Comparison of ENCODE assay signal across 15 cellular contexts in genomic region chr9:33124046-33124445, GRCh38. TPM values are rescaled to one million over a fixed set of nuclear protein-coding genes. Genes with fewer than 3 reads are reported as not detected.
DNase-seq lines count a peak whose midpoint lies in the region; ATAC-seq and TF ChIP-seq lines count a peak whose summit lies in the region.
"Had no signal": no experiment of that assay in that cellular context is flagged by ENCODE, and none has a peak within 500 bp of the region (broad histone marks: within the 10 kb centered on the region; RNA-seq: fewer than 3 reads in every experiment).

No MANE protein-coding gene starts in this region.

- H3K4me1 Mint-ChIP-seq in endodermal cell, result peaks cover 42% of the 10 kb centered on the region

- H3K36me3 ChIP-seq in BLaER1 (peaks cover 54% of the 10 kb centered on the region), endodermal cell (ENCODE audit: control insufficient read depth, insufficient read depth, low read length) (peaks cover 51% of the 10 kb centered on the region), smooth muscle cell (ENCODE audit: low read depth) (peaks cover 3% of the 10 kb centered on the region)

- peaks cover 15% of the 10 kb centered on the region for H3K9me3 Mint-ChIP-seq in endodermal cell
- H3K9me3 Mint-ChIP-seq: H9 had no signal

- POLR2A ChIA-PET in RWPE1 (lab: Yijun Ruan, JAX; ENCODE audit: low non-redundant PET), result no interaction called here

- H3K27ac Mint-ChIP-seq in endodermal cell, result peak overlapping the region; percentile 35
- H3K27ac Mint-ChIP-seq: H9 had no signal

- peaks cover 31% of the 10 kb centered on the region for H3K36me3 Mint-ChIP-seq in endodermal cell (ENCODE audit: low read depth)

- whole genome bisulfite sequencing in endodermal cell (ENCODE audit: insufficient coverage in 1 of 2, insufficient read length in 1 of 2), 2 experiments, result 86 to 96% methylated on average over 4 to 5 of the region's 5 CpGs
- 98% methylated on average over 5 of the region's 5 CpGs for WGBS in smooth muscle cell (ENCODE audit: low lambda C conversion rate)

- H3K4me2 ChIP-seq in BLaER1 (peak overlapping the region; percentile 92), smooth muscle cell (no peak overlapping the region)

- H3K9ac ChIP-seq in BLaER1 (peak overlapping the region; percentile 30; the same call in 1 of the 2 replicates), endodermal cell (ENCODE audit: extremely low read depth, low read length, poor library complexity, severe bottlenecking) (no peak overlapping the region), smooth muscle cell (ENCODE audit: low read depth) (no peak overlapping the region)

- TF ChIP-seq POLR2A in erythroblast (IDR thresholded peaks at IDR 0.05; ENCODE audit: low read length), result no peak

- no peak overlapping the region for H2AFZ ChIP-seq in smooth muscle cell (ENCODE audit: low read depth)

- H3K4me3 Mint-ChIP-seq in endodermal cell, result no peak overlapping the region
- H3K4me3 Mint-ChIP-seq: H9 had no signal

- no peak for TF ChIP-seq CTCF in RWPE1 (conservative IDR thresholded peaks at IDR 0.05; ENCODE audit: low read depth)
- no peak for TF ChIP-seq CTCF in endodermal cell (conservative IDR thresholded peaks at IDR 0.05)
- no peak for TF ChIP-seq CTCF in smooth muscle cell (IDR thresholded peaks at IDR 0.05; ENCODE audit: borderline replicate concordance, insufficient read depth, poor library complexity, severe bottlenecking)

- H3K27me3 Mint-ChIP-seq in endodermal cell (ENCODE audit: insufficient read depth), result no peaks in the 10 kb centered on the region

- DNase-seq in RWPE1 (ENCODE audit: low spot score), result no peak
- no peak for DNase-seq in endodermal cell
- DNase-seq in smooth muscle cell (lab: John Stamatoyannopoulos, UW; ENCODE audit: unreplicated experiment), result no peak
- DNase-seq in erythroblast (lab: John Stamatoyannopoulos, UW), result no peak
- DNase-seq: H9, Kasumi-1, MM.1S, NCI-H1092 treated with DMSO at 0.1 percent for 48 hours, NCI-H1694, NCI-H524, SHP77 treated with DMSO at 0.1 percent for 48 hours had no signal

- H3F3A ChIP-seq in smooth muscle cell (ENCODE audit: low read depth), result peaks cover 7% of the 10 kb centered on the region

- H3K4me3 ChIP-seq in BLaER1 (no peak overlapping the region), endodermal cell (ENCODE audit: low read length) (no peak overlapping the region), smooth muscle cell (no peak overlapping the region)

- ATAC-seq in HG02938 (IDR thresholded peaks at IDR 0.05; ENCODE audit: unreplicated experiment), result no peak
- no peak for ATAC-seq in GM21825 (IDR thresholded peaks at IDR 0.05; ENCODE audit: unreplicated experiment)

- CTCF ChIA-PET in RWPE1 (lab: Yijun Ruan, JAX), result no interaction called here

- H3K79me2 ChIP-seq in smooth muscle cell (ENCODE audit: low read depth), result peaks cover 39% of the 10 kb centered on the region

- H3K4me1 ChIP-seq in BLaER1, result peaks cover 84% of the 10 kb centered on the region
- H3K4me1 ChIP-seq in endodermal cell (ENCODE audit: control insufficient read depth, insufficient read depth, low read length), result peaks cover 21% of the 10 kb centered on the region
- peaks cover 14% of the 10 kb centered on the region for H3K4me1 ChIP-seq in smooth muscle cell (ENCODE audit: low read depth)

- H3K9me3 ChIP-seq in BLaER1 (no peaks in the 10 kb centered on the region), endodermal cell (ENCODE audit: control insufficient read depth, low read length) (no peaks in the 10 kb centered on the region), smooth muscle cell (replicated peaks; ENCODE audit: low read depth) (no peaks in the 10 kb centered on the region)

- H4K20me1 ChIP-seq in BLaER1, result no peaks in the 10 kb centered on the region
- H4K20me1 ChIP-seq in smooth muscle cell (ENCODE audit: low read depth), result peaks cover 45% of the 10 kb centered on the region

- H3K27me3 ChIP-seq in BLaER1 (no peaks in the 10 kb centered on the region), endodermal cell (ENCODE audit: control insufficient read depth, insufficient read depth, low read length, poor library complexity, severe bottlenecking) (no peaks in the 10 kb centered on the region), smooth muscle cell (ENCODE audit: low read depth) (no peaks in the 10 kb centered on the region)

- H3K27ac ChIP-seq in BLaER1 (peak overlapping the region; percentile 87), RWPE1 (peak overlapping the region; percentile 41), endodermal cell (ENCODE audit: low read depth, low read length) (no peak overlapping the region), smooth muscle cell (ENCODE audit: low read depth) (peak overlapping the region; percentile 67)
- H3K27ac ChIP-seq: C4-2B had no signal

RNA-seq across cellular contexts. Expression of gene B4GALT1, which starts 43.1 kb away (rescaled TPM):
- total RNA-seq in endodermal cell, result 10 to 100 TPM; 62.9 to 92.6 TPM
- 29.4 TPM for polyA plus RNA-seq in endodermal cell (2013, experiment 1 of 2)
- 31.1 TPM for polyA plus RNA-seq in endodermal cell (2013, experiment 2 of 2)
- 46.9 and 56.3 TPM in 2 replicates for total RNA-seq in smooth muscle cell
- polyA plus RNA-seq in smooth muscle cell, result 49.2 and 49.3 TPM in 2 replicates

RNA-seq across cellular contexts. Expression of gene SMU1, which starts 47.6 kb away (rescaled TPM):
- total RNA-seq in endodermal cell (10 to 100 TPM; 25.0 to 28.7 TPM), smooth muscle cell (17.4 and 18.8 TPM in 2 replicates)
- 19.6 TPM for polyA plus RNA-seq in endodermal cell (2013, experiment 1 of 2)
- 18.3 TPM for polyA plus RNA-seq in endodermal cell (2013, experiment 2 of 2)
- 13.7 and 15.1 TPM in 2 replicates for polyA plus RNA-seq in smooth muscle cell
